ENCODE assay signal across 13 cellular contexts in genomic region chr6:55664581-55665223, GRCh38.
A peak's percentile ranks its signal among the peaks of the same experiment; 100 is the strongest.
DNase-seq lines count a peak whose midpoint lies in the region; ATAC-seq and TF ChIP-seq lines count a peak whose summit lies in the region.
"Had no signal": no experiment of that assay in that cellular context is flagged by ENCODE, and none has a peak within 500 bp of the region (broad histone marks: within the 10 kb centered on the region; RNA-seq: fewer than 3 reads in every experiment).

No MANE protein-coding gene starts in this region.

- H3K4me1 ChIP-seq in IMR-90 (ENCODE audit: control insufficient read depth, insufficient read depth, low read length) (peaks cover 4% of the 10 kb centered on the region; the same call in 1 of the 2 replicates), osteoblast (ENCODE audit: insufficient read depth, low read length) (peaks cover 2% of the 10 kb centered on the region), testis (no peaks in the 10 kb centered on the region), upper lobe of right lung (no peaks in the 10 kb centered on the region)
- H3K4me1 ChIP-seq: Peyer's patch had no signal

- 0 out of 2 replicates have a peak, but pooled peaks cover 2% of the 10 kb centered on the region for H3K9me3 ChIP-seq in IMR-90 (ENCODE audit: control insufficient read depth, insufficient read depth, low read length)
- no peaks in the 10 kb centered on the region for H3K9me3 ChIP-seq in osteoblast (ENCODE audit: low read depth, low read length)
- no peaks in the 10 kb centered on the region for H3K9me3 ChIP-seq in testis
- no peaks in the 10 kb centered on the region for H3K9me3 ChIP-seq in upper lobe of right lung
- H3K9me3 ChIP-seq: Peyer's patch had no signal

- intact Hi-C loops in IMR-90 (cut with micrococcal nuclease) = no loop called here
- intact Hi-C loops in testis (cut with DNase I; ENCODE audit: low total_unique reads) = no loop called here
- intact Hi-C loops in upper lobe of right lung (cut with DNase I) = no loop called here

- TF ChIP-seq RAD21 in IMR-90 (IDR thresholded peaks at IDR 0.05; ENCODE audit: low read length) = no peak

- no peak overlapping the region for H2AK5ac ChIP-seq in IMR-90 (ENCODE audit: low read depth, low read length)

- H2BK5ac ChIP-seq in IMR-90 (ENCODE audit: low read depth, low read length, poor library complexity, severe bottlenecking) = no peak overlapping the region

- no peak overlapping the region for H3K9ac ChIP-seq in IMR-90 (ENCODE audit: low read depth, low read length)
- H3K9ac ChIP-seq: BLaER1 had no signal

- H4K91ac ChIP-seq in IMR-90 (ENCODE audit: insufficient read depth, low read depth, low read length) = no peak overlapping the region

- H3K27ac ChIP-seq in IMR-90 (ENCODE audit: insufficient read depth, low read length) (no peak overlapping the region), osteoblast (ENCODE audit: low read depth, low read length) (no peak overlapping the region), testis (no peak overlapping the region), upper lobe of right lung (no peak overlapping the region)
- H3K27ac ChIP-seq: BLaER1, Peyer's patch had no signal

- no peaks in the 10 kb centered on the region for H3K9me1 ChIP-seq in IMR-90 (ENCODE audit: insufficient read depth, low read length)

- CTCF ChIA-PET in IMR-90 (lab: Yijun Ruan, JAX) = no interaction called here

- H2BK15ac ChIP-seq in IMR-90 (ENCODE audit: low read depth, low read length) = no peak overlapping the region

- H3K18ac ChIP-seq in IMR-90 (ENCODE audit: low read depth, low read length) = no peak overlapping the region

- BruUV-seq in IMR-90 (replicated peaks; lab: Mats Ljungman, UMichigan) = no TSS peak

- no peak overlapping the region for H4K5ac ChIP-seq in IMR-90 (ENCODE audit: low read depth, low read length)

- POLR2A ChIA-PET in IMR-90 (lab: Charles Lee; ENCODE audit: unreplicated experiment) = no interaction called here

- peak; percentile 71 for ATAC-seq in IMR-90 (ENCODE audit: low read depth)
- no peak for ATAC-seq in upper lobe of right lung
- ATAC-seq in HG03565 (IDR thresholded peaks at IDR 0.05; ENCODE audit: unreplicated experiment) = no peak

- dilution Hi-C loops in IMR-90 (cut with HindIII; ENCODE audit: low sequenced_read_pairs, unreplicated experiment) = no loop called here

- H3K14ac ChIP-seq in IMR-90 (replicated peaks; ENCODE audit: low read depth, low read length) = no peak overlapping the region

- H3K23ac ChIP-seq in IMR-90 (ENCODE audit: low read depth, low read length) = no peak overlapping the region

- peak overlapping the region; percentile 20; the same call in 1 of the 2 replicates for H2BK20ac ChIP-seq in IMR-90 (ENCODE audit: low read depth, low read length)

- no peak overlapping the region for H3K4ac ChIP-seq in IMR-90 (ENCODE audit: low read depth, low read length)

- in situ Hi-C loops in IMR-90 (cut with MboI; ENCODE audit: low sequenced_read_pairs) = no loop called here

- WGBS in IMR-90 (ENCODE audit: extremely low coverage in 2 of 2, insufficient read length in 1 of 2), 2 experiments = 60% methylated on average over 1 of the region's 2 CpGs; no CpG with 5 or more reads in 1 of the 2 experiments
- WGBS in testis, 2 donors = 67 to 73% methylated on average over 2 of the region's 2 CpGs

- H3K4me2 ChIP-seq in IMR-90 (ENCODE audit: low read depth, low read length) (no peak overlapping the region; the same call in 1 of the 2 replicates), osteoblast (ENCODE audit: insufficient read depth, low read length) (no peak overlapping the region)
- H3K4me2 ChIP-seq: BLaER1 had no signal

- TF ChIP-seq POLR2A in IMR-90 (IDR thresholded peaks at IDR 0.05; ENCODE audit: low read depth, low read length) (no peak), testis (IDR thresholded peaks at IDR 0.05) (no peak)

- no peak overlapping the region for H4K8ac ChIP-seq in IMR-90 (ENCODE audit: low read depth in 2 of 2, low read length in 2 of 2)

- DNase-seq in IMR-90 (peak; percentile 20), amniotic epithelial cell (ENCODE audit: low read depth) (peak; percentile 12), fibroblast of the conjunctiva (ENCODE audit: low read depth) (peak; percentile 34), osteoblast (ENCODE audit: insufficient read length, low spot score, missing footprints) (no peak), testis (no peak), upper lobe of right lung (no peak)
- DNase-seq: KG1, NCI-H1092 treated with DMSO at 0.1 percent for 48 hours, NCI-H187, NCI-H82, Peyer's patch had no signal

- no peaks in the 10 kb centered on the region for H4K20me1 ChIP-seq in IMR-90 (ENCODE audit: insufficient read depth, low read length)
- no peaks in the 10 kb centered on the region for H4K20me1 ChIP-seq in osteoblast (ENCODE audit: insufficient read depth, low read length)
- H4K20me1 ChIP-seq: BLaER1 had no signal

- TF ChIP-seq CTCF in IMR-90 (conservative IDR thresholded peaks at IDR 0.05; ENCODE audit: low read depth, low read length) = no peak
- no peak for TF ChIP-seq CTCF in osteoblast (IDR thresholded peaks at IDR 0.05; ENCODE audit: extremely low read depth, low read depth, low read length)
- no peak for TF ChIP-seq CTCF in testis (IDR thresholded peaks at IDR 0.05)
- TF ChIP-seq CTCF in upper lobe of right lung (IDR thresholded peaks at IDR 0.05) = no peak

- no peaks in the 10 kb centered on the region for H3K79me2 ChIP-seq in osteoblast (ENCODE audit: insufficient read depth, low read length)

- H3K4me3 ChIP-seq in IMR-90 (ENCODE audit: insufficient read depth, low read depth, low read length) = no peak overlapping the region
- H3K4me3 ChIP-seq in osteoblast (ENCODE audit: insufficient read depth, low read length) = no peak overlapping the region
- H3K4me3 ChIP-seq in testis = no peak overlapping the region
- H3K4me3 ChIP-seq in upper lobe of right lung = no peak overlapping the region
- H3K4me3 ChIP-seq: BLaER1, Peyer's patch had no signal

- H3K79me1 ChIP-seq in IMR-90 (ENCODE audit: low read depth in 1 of 2, low read length in 2 of 2) = no peaks in the 10 kb centered on the region

- H2BK120ac ChIP-seq in IMR-90 (ENCODE audit: low read depth, low read length) = no peak overlapping the region

- H2AK9ac ChIP-seq in IMR-90 (replicated peaks; ENCODE audit: low read depth, low read length, poor library complexity) = peak overlapping the region; percentile 73

- no peak overlapping the region for H2AFZ ChIP-seq in IMR-90 (replicated peaks; ENCODE audit: low read length, poor library complexity)
- H2AFZ ChIP-seq in osteoblast (ENCODE audit: low read length) = peak overlapping the region; percentile 23

- H3K36me3 ChIP-seq in IMR-90 (ENCODE audit: control insufficient read depth, insufficient read depth, low read length) = no peaks in the 10 kb centered on the region
- no peaks in the 10 kb centered on the region for H3K36me3 ChIP-seq in osteoblast (ENCODE audit: insufficient read depth, low read length)
- no peaks in the 10 kb centered on the region for H3K36me3 ChIP-seq in testis (ENCODE audit: low read depth, missing control alignments)
- H3K36me3 ChIP-seq in upper lobe of right lung = no peaks in the 10 kb centered on the region
- H3K36me3 ChIP-seq: BLaER1, Peyer's patch had no signal

- H3K27me3 ChIP-seq in IMR-90 (ENCODE audit: control insufficient read depth, insufficient read depth, low read length) (no peaks in the 10 kb centered on the region), osteoblast (ENCODE audit: insufficient read depth, low read length) (no peaks in the 10 kb centered on the region), testis (no peaks in the 10 kb centered on the region), upper lobe of right lung (no peaks in the 10 kb centered on the region)
- H3K27me3 ChIP-seq: BLaER1, Peyer's patch had no signal

- no peak overlapping the region for H3K56ac ChIP-seq in IMR-90 (ENCODE audit: extremely low read depth, insufficient read depth, low read length)

TF ChIP-seq in IMR-90, 13 proteins besides CTCF, POLR2A, EP300 and RAD21:
- no peak for TF ChIP-seq RCOR1 (IDR thresholded peaks at IDR 0.05; ENCODE audit: insufficient replicate concordance, low read length)
- TF ChIP-seq MAZ (IDR thresholded peaks at IDR 0.05; ENCODE audit: borderline replicate concordance, low read depth, low read length) = no peak
- TF ChIP-seq ELK1 (IDR thresholded peaks at IDR 0.05; ENCODE audit: borderline replicate concordance, low read depth, low read length) = no peak
- no peak for TF ChIP-seq RFX5 (IDR thresholded peaks at IDR 0.05; ENCODE audit: low read depth, low read length)
- TF ChIP-seq USF2 (IDR thresholded peaks at IDR 0.05; ENCODE audit: low read depth, low read length) = no peak
- no peak for TF ChIP-seq MAFK (IDR thresholded peaks at IDR 0.05; ENCODE audit: low read depth, low read length)
- no peak for TF ChIP-seq SMC3 (IDR thresholded peaks at IDR 0.05; ENCODE audit: low read depth, low read length)
- TF ChIP-seq FOS (IDR thresholded peaks at IDR 0.05; ENCODE audit: low read depth, low read length) = no peak
- no peak for TF ChIP-seq CHD1 (IDR thresholded peaks at IDR 0.05; ENCODE audit: low read depth, low read length)
- no peak for TF ChIP-seq BHLHE40 (IDR thresholded peaks at IDR 0.05; ENCODE audit: low read depth, low read length)
- no peak for TF ChIP-seq NFE2L2 (IDR thresholded peaks at IDR 0.05; ENCODE audit: low read depth, low read length)
- no peak for TF ChIP-seq MXI1 (IDR thresholded peaks at IDR 0.05; ENCODE audit: borderline replicate concordance, low read depth, low read length)
- no peak for TF ChIP-seq CEBPB (IDR thresholded peaks at IDR 0.05; ENCODE audit: low read depth, low read length)

Comparison
In these comparisons a context has a peak if more than half of its experiments do, and no peak if none do; other contexts are left out.
1. DNase-seq: peak in IMR-90 (single experiment), amniotic epithelial cell (single experiment) and fibroblast of the conjunctiva (single experiment); none in osteoblast (single experiment), testis (single experiment) and upper lobe of right lung (single experiment).